ENCODE assay signal across 17 cellular contexts in the genomic region with DNA sequence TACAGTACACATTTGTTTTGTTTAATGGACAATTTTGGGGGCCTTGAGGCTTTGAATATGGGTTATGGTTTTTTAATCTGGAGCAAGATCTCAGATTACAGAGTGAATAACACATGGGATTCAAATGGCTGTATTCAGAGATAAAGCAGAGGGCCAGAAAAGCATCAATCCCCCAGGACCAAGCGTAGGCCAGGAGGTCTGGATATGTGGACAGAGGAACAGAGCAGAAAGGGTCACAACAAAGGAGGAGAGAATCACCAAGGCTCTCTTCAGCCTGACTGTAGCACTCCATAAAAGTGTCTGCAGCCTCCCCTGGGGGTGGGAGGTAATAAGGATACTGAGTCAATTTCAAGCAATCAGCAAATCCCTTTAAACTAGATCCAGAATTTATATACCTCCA. TPM values are rescaled to one million over a fixed set of nuclear protein-coding genes. Genes with fewer than 3 reads are reported as not detected.
"Had no signal": no experiment of that assay in that cellular context is flagged by ENCODE, and none has a peak within 500 bp of the region (broad histone marks: within the 10 kb centered on the region; RNA-seq: fewer than 3 reads in every experiment).

No MANE protein-coding gene starts in this region.

- H3K27me3 ChIP-seq: body of pancreas, gastroesophageal sphincter, upper lobe of left lung had no signal

- H3K36me3 Mint-ChIP-seq: stimulated activated naive B cell treated with anti-CD40 and anti-IgM and Interleukin-4, amounts not matched to agents 10 μg/mL and 1 μg/mL and 100 μg/mL, for 72 hours had no signal

- H3K27ac ChIP-seq: body of pancreas, gastroesophageal sphincter, heart left ventricle, thoracic aorta, upper lobe of left lung had no signal

- H3K9me3 ChIP-seq: body of pancreas, thoracic aorta, upper lobe of left lung had no signal

- H3K27ac Mint-ChIP-seq: activated CD8-positive, alpha-beta T cell treated with anti-CD3 and anti-CD28 coated beads for 36 hours; activated naive CD4-positive, alpha-beta T cell treated with anti-CD3 and anti-CD28 coated beads for 36 hours; activated T-helper 17 cell treated with anti-CD3 and anti-CD28 coated beads, Interleukin-2, amount 50 U/mL, for 72 hours; nephron progenitor cell; stimulated activated naive B cell treated with anti-CD40 and anti-IgM and Interleukin-4, amounts not matched to agents 10 μg/mL and 1 μg/mL and 100 μg/mL, for 72 hours had no signal

- H3K4me1 ChIP-seq: gastroesophageal sphincter, heart left ventricle had no signal

- H3K4me3 Mint-ChIP-seq: activated CD8-positive, alpha-beta T cell treated with anti-CD3 and anti-CD28 coated beads for 36 hours; activated naive CD4-positive, alpha-beta T cell treated with anti-CD3 and anti-CD28 coated beads for 36 hours; activated T-helper 17 cell treated with anti-CD3 and anti-CD28 coated beads, Interleukin-2, amount 50 U/mL, for 72 hours; nephron progenitor cell; stimulated activated naive B cell treated with anti-CD40 and anti-IgM and Interleukin-4, amounts not matched to agents 10 μg/mL and 1 μg/mL and 100 μg/mL, for 72 hours had no signal

- H3K9me3 Mint-ChIP-seq: activated CD8-positive, alpha-beta T cell treated with anti-CD3 and anti-CD28 coated beads for 36 hours; activated naive CD4-positive, alpha-beta T cell treated with anti-CD3 and anti-CD28 coated beads for 36 hours; activated T-helper 17 cell treated with anti-CD3 and anti-CD28 coated beads, Interleukin-2, amount 50 U/mL, for 72 hours; nephron progenitor cell had no signal

- H3K27me3 Mint-ChIP-seq: activated T-helper 17 cell treated with anti-CD3 and anti-CD28 coated beads, Interleukin-2, amount 50 U/mL, for 72 hours had no signal

- H3K36me3 ChIP-seq: gastroesophageal sphincter, heart left ventricle, thoracic aorta, upper lobe of left lung had no signal

- H3K4me3 ChIP-seq: body of pancreas, gastroesophageal sphincter, heart left ventricle, lung, thoracic aorta, upper lobe of left lung had no signal

- DNase-seq: activated CD4-positive, alpha-beta T cell treated with anti-CD3 and anti-CD28 coated beads for 48 hours; activated CD8-positive, alpha-beta T cell treated with anti-CD3 and anti-CD28 coated beads for 36 hours; activated naive CD4-positive, alpha-beta T cell treated with anti-CD3 and anti-CD28 coated beads for 36 hours; activated T-cell treated with anti-CD3 and anti-CD28 coated beads, Interleukin-2, amount 50 U/mL, for 1 hour; body of pancreas; caudate nucleus; heart left ventricle; kidney; nephron progenitor cell; occipital lobe; posterior cingulate gyrus; stimulated activated naive B cell treated with anti-CD40 and anti-IgM and Interleukin-4, amounts not matched to agents 10 μg/mL and 1 μg/mL and 100 μg/mL, for 72 hours; upper lobe of left lung had no signal

- H3K4me1 Mint-ChIP-seq: activated T-helper 17 cell treated with anti-CD3 and anti-CD28 coated beads, Interleukin-2, amount 50 U/mL, for 72 hours; nephron progenitor cell had no signal

RNA-seq across cellular contexts. Expression of a gene that starts 47.7 kb away (rescaled TPM):
- total RNA-seq: activated CD8-positive, alpha-beta T cell treated with anti-CD3 and anti-CD28 coated beads for 36 hours; activated naive CD4-positive, alpha-beta T cell treated with anti-CD3 and anti-CD28 coated beads for 36 hours; activated T-helper 17 cell treated with anti-CD3 and anti-CD28 coated beads, Interleukin-2, amount 50 U/mL, for 72 hours had no signal
